ENCODE assay signal across 27 cellular contexts in genomic region chr2:129726271-129726670, GRCh38.
"Had no signal": no experiment of that assay in that cellular context is flagged by ENCODE, and none has a peak within 500 bp of the region (broad histone marks: within the 10 kb centered on the region; RNA-seq: fewer than 3 reads in every experiment).

No MANE protein-coding gene starts in this region.

- H3K9me3 ChIP-seq: gastroesophageal sphincter, heart left ventricle, lower lobe of right lung, thoracic aorta, tibial nerve, upper lobe of right lung, uterus had no signal

- H3K4me1 Mint-ChIP-seq: immature natural killer cell; natural killer cell; stimulated activated effector memory CD8-positive, alpha-beta T cell treated with anti-CD3 and anti-CD28 coated beads, Interleukin-12 subunit alpha, Interleukin-12 subunit beta, amount 100 ng/mL, for 72 hours had no signal

- H3K9ac ChIP-seq: parathyroid adenoma had no signal

- H3K4me3 ChIP-seq: dorsolateral prefrontal cortex, gastroesophageal sphincter, heart left ventricle, lower lobe of right lung, thoracic aorta, tibial nerve, upper lobe of right lung, uterus had no signal

- DNase-seq: dorsolateral prefrontal cortex; effector CD4-positive, alpha-beta T cell; foreskin keratinocyte; heart left ventricle; hypothalamus; immature natural killer cell; islet precursor cell; kidney glomerular epithelial cell; left ventricle myocardium superior; lower lobe of right lung; natural killer cell; occipital lobe; stimulated activated CD4-positive, alpha-beta T cell treated with anti-CD3 and anti-CD28 coated beads, Interleukin-2, amount 100 ng/mL, for 24 hours; stimulated activated CD4-positive, alpha-beta T cell treated with anti-CD3 and anti-CD28 coated beads, Interleukin-4, amount 100 ng/mL, for 24 hours; stimulated activated naive CD8-positive, alpha-beta T cell treated with anti-CD3 and anti-CD28 coated beads, Interleukin-15, Interleukin-2, amounts not matched to agents 100 U/mL and 50 U/mL, for 24 hours; substantia nigra; upper lobe of right lung; uterus had no signal

- H3K27ac ChIP-seq: dorsolateral prefrontal cortex, epithelial cell of prostate, foreskin keratinocyte, gastroesophageal sphincter, heart left ventricle, lower lobe of right lung, parathyroid adenoma, thoracic aorta, tibial nerve, upper lobe of right lung, uterus had no signal

- H3K79me2 ChIP-seq: parathyroid adenoma had no signal

- H3K27ac Mint-ChIP-seq: immature natural killer cell; natural killer cell; progenitor cell of endocrine pancreas; stimulated activated effector memory CD8-positive, alpha-beta T cell treated with anti-CD3 and anti-CD28 coated beads, Interleukin-12 subunit alpha, Interleukin-12 subunit beta, amount 100 ng/mL, for 72 hours had no signal

- H2AFZ ChIP-seq: parathyroid adenoma had no signal

- H3K4me1 ChIP-seq: foreskin keratinocyte, gastroesophageal sphincter, heart left ventricle, lower lobe of right lung, parathyroid adenoma, tibial nerve, upper lobe of right lung, uterus had no signal

- H3K9me3 Mint-ChIP-seq: natural killer cell; stimulated activated effector memory CD8-positive, alpha-beta T cell treated with anti-CD3 and anti-CD28 coated beads, Interleukin-12 subunit alpha, Interleukin-12 subunit beta, amount 100 ng/mL, for 72 hours had no signal

- H3K36me3 ChIP-seq: gastroesophageal sphincter, heart left ventricle, lower lobe of right lung, thoracic aorta, tibial nerve, upper lobe of right lung, uterus had no signal

- H3K36me3 Mint-ChIP-seq: immature natural killer cell; natural killer cell; stimulated activated effector memory CD8-positive, alpha-beta T cell treated with anti-CD3 and anti-CD28 coated beads, Interleukin-12 subunit alpha, Interleukin-12 subunit beta, amount 100 ng/mL, for 72 hours had no signal

- H3K27me3 ChIP-seq: tibial nerve, uterus had no signal

- H3K4me3 Mint-ChIP-seq: immature natural killer cell; natural killer cell; stimulated activated effector memory CD8-positive, alpha-beta T cell treated with anti-CD3 and anti-CD28 coated beads, Interleukin-12 subunit alpha, Interleukin-12 subunit beta, amount 100 ng/mL, for 72 hours had no signal

- ATAC-seq: esophagus mucosa; foreskin keratinocyte; gastroesophageal sphincter; heart left ventricle; left ventricle myocardium superior; lower lobe of right lung; natural killer cell; sciatic nerve; stimulated activated effector memory CD8-positive, alpha-beta T cell treated with anti-CD3 and anti-CD28 coated beads, Interleukin-12 subunit alpha, Interleukin-12 subunit beta, amount 100 ng/mL, for 72 hours; stimulated activated naive CD8-positive, alpha-beta T cell treated with anti-CD3 and anti-CD28 coated beads, Interleukin-15, Interleukin-2, amounts not matched to agents 100 U/mL and 50 U/mL, for 24 hours; upper lobe of right lung had no signal
